10 cellular contexts compared by ENCODE assay signal in genomic region chr16:70725024-70725911, GRCh38. TPM values are rescaled to one million over a fixed set of nuclear protein-coding genes. Genes with fewer than 3 reads are reported as not detected.
DNase-seq lines count a peak whose midpoint lies in the region; ATAC-seq, FAIRE-seq and TF ChIP-seq lines count a peak whose summit lies in the region.
"Had no signal": no experiment of that assay in that cellular context is flagged by ENCODE, and none has a peak within 500 bp of the region (broad histone marks: within the 10 kb centered on the region; RNA-seq: fewer than 3 reads in every experiment).

No MANE protein-coding gene starts in this region.

- FAIRE-seq in bronchial epithelial cell (lab: Jason Lieb, UNC): peak; percentile 76
- FAIRE-seq: GM18507 had no signal

- no peak overlapping the region for H3K27ac Mint-ChIP-seq in activated naive CD4-positive, alpha-beta T cell treated with anti-CD3 and anti-CD28 coated beads for 36 hours

- H3K27ac ChIP-seq in left ventricle myocardium inferior (replicated peaks) (peak overlapping the region; percentile 95), upper lobe of right lung (peak overlapping the region; percentile 89)

- H3K27me3 ChIP-seq in bronchial epithelial cell (ENCODE audit: control insufficient read depth, insufficient read depth, low read length): no peaks in the 10 kb centered on the region
- no peaks in the 10 kb centered on the region for H3K27me3 ChIP-seq in left ventricle myocardium inferior (ENCODE audit: low read depth)
- no peaks in the 10 kb centered on the region for H3K27me3 ChIP-seq in upper lobe of right lung

- no peaks in the 10 kb centered on the region for H3K9me3 Mint-ChIP-seq in activated naive CD4-positive, alpha-beta T cell treated with anti-CD3 and anti-CD28 coated beads for 36 hours

- TF ChIP-seq CTCF in bronchial epithelial cell (IDR thresholded peaks at IDR 0.05; ENCODE audit: insufficient read depth, low read length, severe bottlenecking) (no peak), left ventricle myocardium inferior (IDR thresholded peaks at IDR 0.05; ENCODE audit: borderline replicate concordance) (no peak), upper lobe of right lung (IDR thresholded peaks at IDR 0.05) (no peak)

- peaks cover 5% of the 10 kb centered on the region for H3K4me1 Mint-ChIP-seq in activated naive CD4-positive, alpha-beta T cell treated with anti-CD3 and anti-CD28 coated beads for 36 hours (ENCODE audit: low read depth)

- H3K36me3 ChIP-seq in bronchial epithelial cell (ENCODE audit: control insufficient read depth, insufficient read depth, low read length): peaks cover 5% of the 10 kb centered on the region
- peaks cover 4% of the 10 kb centered on the region for H3K36me3 ChIP-seq in left ventricle myocardium inferior
- H3K36me3 ChIP-seq in upper lobe of right lung: peaks cover 8% of the 10 kb centered on the region

- H3K27me3 Mint-ChIP-seq in activated naive CD4-positive, alpha-beta T cell treated with anti-CD3 and anti-CD28 coated beads for 36 hours (ENCODE audit: low read depth): no peaks in the 10 kb centered on the region

- no peak for DNase-seq in bronchial epithelial cell (ENCODE audit: low read depth)
- DNase-seq in left ventricle myocardium inferior: peak; percentile 40
- peak in 37 of 56 donors; percentile 29 to 85 (median 66) for DNase-seq in nucleus accumbens (lab: John Stamatoyannopoulos, UW)
- peak; percentile 85 for DNase-seq in upper lobe of right lung
- DNase-seq in stimulated activated CD4-positive, alpha-beta T cell treated with anti-CD3 and anti-CD28 coated beads, Interleukin-4, amount 100 ng/mL, for 4 hours: no peak
- DNase-seq in activated naive CD4-positive, alpha-beta T cell treated with anti-CD3 and anti-CD28 coated beads for 36 hours: no peak
- DNase-seq in NCI-H2081 treated with DMSO at 0.1 percent for 48 hours (lab: John Stamatoyannopoulos, UW): no peak
- DNase-seq: DMS53, MV-4-11 had no signal

- CTCF ChIA-PET in activated naive CD4-positive, alpha-beta T cell treated with anti-CD3 and anti-CD28 coated beads for 36 hours (lab: Charles Lee): no interaction called here

- no peak overlapping the region for H3K4me3 ChIP-seq in bronchial epithelial cell (ENCODE audit: low read depth, low read length)
- peak overlapping the region; percentile 5 for H3K4me3 ChIP-seq in left ventricle myocardium inferior
- no peak overlapping the region for H3K4me3 ChIP-seq in upper lobe of right lung

- intact Hi-C loops in left ventricle myocardium inferior (cut with micrococcal nuclease) (no loop called here), upper lobe of right lung (cut with DNase I) (no loop called here)
- intact Hi-C loops in activated naive CD4-positive, alpha-beta T cell treated with anti-CD3 and anti-CD28 coated beads for 36 hours (cut with micrococcal nuclease): no loop called here

- no peak overlapping the region for H3K4me3 Mint-ChIP-seq in activated naive CD4-positive, alpha-beta T cell treated with anti-CD3 and anti-CD28 coated beads for 36 hours

- H3K4me1 ChIP-seq in left ventricle myocardium inferior (peaks cover 49% of the 10 kb centered on the region), upper lobe of right lung (peaks cover 50% of the 10 kb centered on the region)

- peaks cover 13% of the 10 kb centered on the region for H3K36me3 Mint-ChIP-seq in activated naive CD4-positive, alpha-beta T cell treated with anti-CD3 and anti-CD28 coated beads for 36 hours (ENCODE audit: low read depth)

- peak; percentile 90 for ATAC-seq in upper lobe of right lung

- H3K9me3 ChIP-seq in left ventricle myocardium inferior (replicated peaks): no peaks in the 10 kb centered on the region
- H3K9me3 ChIP-seq in upper lobe of right lung: no peaks in the 10 kb centered on the region

RNA-seq across cellular contexts. Expression of gene MTSS2, which starts 39.4 kb away (rescaled TPM):
- total RNA-seq in bronchial epithelial cell (20.0 and 42.6 TPM in 2 replicates), left ventricle myocardium inferior (83.9 TPM), upper lobe of right lung (81.3 TPM)
- 1 to 10 TPM; 2.0 TPM for total RNA-seq in activated naive CD4-positive, alpha-beta T cell treated with anti-CD3 and anti-CD28 coated beads for 36 hours

Comparison
In these comparisons a context has a peak if more than half of its experiments do, and no peak if none do; other contexts are left out.
1. DNase-seq: peak in left ventricle myocardium inferior (single experiment), nucleus accumbens (37 of 56) and upper lobe of right lung (single experiment); none in bronchial epithelial cell (single experiment), stimulated activated CD4-positive, alpha-beta T cell treated with anti-CD3 and anti-CD28 coated beads, Interleukin-4, amount 100 ng/mL, for 4 hours (0 of 2), activated naive CD4-positive, alpha-beta T cell treated with anti-CD3 and anti-CD28 coated beads for 36 hours (single experiment) and NCI-H2081 treated with DMSO at 0.1 percent for 48 hours (single experiment).